ENCODE assay signal across 8 cellular contexts in genomic region chr2:200305797-200306718, GRCh38. TPM values are rescaled to one million over a fixed set of nuclear protein-coding genes. Genes with fewer than 3 reads are reported as not detected.
A peak's percentile ranks its signal among the peaks of the same experiment; 100 is the strongest.
DNase-seq lines count a peak whose midpoint lies in the region; ATAC-seq and TF ChIP-seq lines count a peak whose summit lies in the region.

A gene with protein sequence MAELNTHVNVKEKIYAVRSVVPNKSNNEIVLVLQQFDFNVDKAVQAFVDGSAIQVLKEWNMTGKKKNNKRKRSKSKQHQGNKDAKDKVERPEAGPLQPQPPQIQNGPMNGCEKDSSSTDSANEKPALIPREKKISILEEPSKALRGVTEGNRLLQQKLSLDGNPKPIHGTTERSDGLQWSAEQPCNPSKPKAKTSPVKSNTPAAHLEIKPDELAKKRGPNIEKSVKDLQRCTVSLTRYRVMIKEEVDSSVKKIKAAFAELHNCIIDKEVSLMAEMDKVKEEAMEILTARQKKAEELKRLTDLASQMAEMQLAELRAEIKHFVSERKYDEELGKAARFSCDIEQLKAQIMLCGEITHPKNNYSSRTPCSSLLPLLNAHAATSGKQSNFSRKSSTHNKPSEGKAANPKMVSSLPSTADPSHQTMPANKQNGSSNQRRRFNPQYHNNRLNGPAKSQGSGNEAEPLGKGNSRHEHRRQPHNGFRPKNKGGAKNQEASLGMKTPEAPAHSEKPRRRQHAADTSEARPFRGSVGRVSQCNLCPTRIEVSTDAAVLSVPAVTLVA (plus strand): TSS chr2:200306693. CDS start chr2:200389245, 82,552 bp downstream.

- H3K9me3 ChIP-seq in esophagus squamous epithelium (no peaks in the 10 kb centered on the region), muscle layer of colon (ENCODE audit: low read length) (no peaks in the 10 kb centered on the region)

- H3K36me3 ChIP-seq in esophagus squamous epithelium: no peaks in the 10 kb centered on the region
- H3K36me3 ChIP-seq in muscle layer of colon (ENCODE audit: insufficient read depth, low read length): no peaks in the 10 kb centered on the region

- H3K27ac ChIP-seq in esophagus squamous epithelium (peak within 1 kb of the TSS; percentile 91 to 97 (median 94)), muscle layer of colon (ENCODE audit: low read depth, low read length) (peak within 1 kb of the TSS; percentile 79)

- peak within 1 kb of the TSS; percentile 78 for H3K27ac Mint-ChIP-seq in stimulated activated naive B cell treated with anti-CD40 and anti-IgM and Interleukin-4, amounts not matched to agents 10 μg/mL and 1 μg/mL and 100 μg/mL, for 72 hours

- H3K9ac ChIP-seq in muscle layer of colon (ENCODE audit: low read length): peak within 1 kb of the TSS; percentile 69

- peaks cover 32 to 33% of the 10 kb centered on the region in 2 donors for H3K27me3 Mint-ChIP-seq in stimulated activated naive B cell treated with anti-CD40 and anti-IgM and Interleukin-4, amounts not matched to agents 10 μg/mL and 1 μg/mL and 100 μg/mL, for 72 hours

- peaks cover 3 to 4% of the 10 kb centered on the region in 2 donors for H3K36me3 Mint-ChIP-seq in stimulated activated naive B cell treated with anti-CD40 and anti-IgM and Interleukin-4, amounts not matched to agents 10 μg/mL and 1 μg/mL and 100 μg/mL, for 72 hours

- H3K4me1 ChIP-seq in esophagus squamous epithelium (peaks cover 6 to 74% (median 16%) of the 10 kb centered on the region in 3 donors), muscle layer of colon (ENCODE audit: insufficient read depth, low read length) (peaks cover 17% of the 10 kb centered on the region)

- no peak for TF ChIP-seq CTCF in AG09309 (IDR thresholded peaks at IDR 0.05; ENCODE audit: control insufficient read depth, insufficient read depth, low read depth, low read length, missing control alignments)
- TF ChIP-seq CTCF in esophagus squamous epithelium (IDR thresholded peaks at IDR 0.05): peak in 4 of 6 experiments; percentile 5 to 40 (median 22)

- DNase-seq in AG09309 (ENCODE audit: low read depth) (no peak), activated T-helper 1 cell treated with Interleukin-2 at 50 U/mL for 16 hours (ENCODE audit: low read depth) (peak; percentile 28), esophagus squamous epithelium (lab: John Stamatoyannopoulos, UW) (peak; percentile 12)
- DNase-seq in stimulated activated naive B cell treated with anti-CD40 and anti-IgM and Interleukin-4, amounts not matched to agents 10 μg/mL and 1 μg/mL and 100 μg/mL, for 72 hours: peak; percentile 7

- H3K4me3 ChIP-seq in AG09309 (ENCODE audit: control insufficient read depth, low read depth, low read length): peak within 1 kb of the TSS; percentile 75
- peak within 1 kb of the TSS; percentile 64 to 99 (median 78) for H3K4me3 ChIP-seq in esophagus squamous epithelium
- H3K4me3 ChIP-seq in muscle layer of colon (ENCODE audit: low read depth in 1 of 2, low read length in 2 of 2): peak within 1 kb of the TSS; percentile 53 to 96

- ATAC-seq in GM19043 (IDR thresholded peaks at IDR 0.05; ENCODE audit: low read depth, unreplicated experiment) (peak; percentile 46), HG03280 (IDR thresholded peaks at IDR 0.05; ENCODE audit: unreplicated experiment) (peak; percentile 46)
- ATAC-seq in stimulated activated naive B cell treated with anti-CD40 and anti-IgM and Interleukin-4, amounts not matched to agents 10 μg/mL and 1 μg/mL and 100 μg/mL, for 72 hours (replicated peaks): peak; percentile 71 to 78

- H3K4me1 Mint-ChIP-seq in stimulated activated naive B cell treated with anti-CD40 and anti-IgM and Interleukin-4, amounts not matched to agents 10 μg/mL and 1 μg/mL and 100 μg/mL, for 72 hours: peaks cover 4 to 7% of the 10 kb centered on the region in 2 donors

- H3K4me3 Mint-ChIP-seq in stimulated activated naive B cell treated with anti-CD40 and anti-IgM and Interleukin-4, amounts not matched to agents 10 μg/mL and 1 μg/mL and 100 μg/mL, for 72 hours: peak within 1 kb of the TSS; percentile 88 to 89

- 0 to 1% methylated on average over 33 to 36 of the region's 47 CpGs for WGBS in esophagus squamous epithelium, 2 donors

- H3K9me3 Mint-ChIP-seq in stimulated activated naive B cell treated with anti-CD40 and anti-IgM and Interleukin-4, amounts not matched to agents 10 μg/mL and 1 μg/mL and 100 μg/mL, for 72 hours: no peaks in the 10 kb centered on the region

- H3K27me3 ChIP-seq in esophagus squamous epithelium: no peaks in the 10 kb centered on the region
- no peaks in the 10 kb centered on the region for H3K27me3 ChIP-seq in muscle layer of colon (ENCODE audit: control insufficient read depth in 1 of 2, insufficient read depth in 2 of 2, low read length in 2 of 2)

- peak in 2 of 4 donors; percentile 11 to 64 for TF ChIP-seq POLR2A in esophagus squamous epithelium (IDR thresholded peaks at IDR 0.05)

- intact Hi-C loops in esophagus squamous epithelium (cut with DNase I): no loop called here

TF ChIP-seq in PFSK-1, 5 proteins besides CTCF, POLR2A, EP300 and RAD21:
- TF ChIP-seq SIN3A (IDR thresholded peaks at IDR 0.05; ENCODE audit: borderline replicate concordance, insufficient read depth, low read length) (0 out of 2 replicates have a peak, but pooled peaks have one; percentile 51), FOXP2 (optimal IDR thresholded peaks at IDR 0.05; ENCODE audit: borderline replicate concordance, extremely low read depth, extremely low read length, insufficient read depth) (peak; percentile 44), POLR2AphosphoS5 (IDR thresholded peaks at IDR 0.05; ENCODE audit: low read depth, low read length) (peak; percentile 70; the same call in 1 of the 2 replicates), TAF1 (IDR thresholded peaks at IDR 0.05; ENCODE audit: borderline replicate concordance, insufficient read depth, low read length) (peak; percentile 33; the same call in 1 of the 2 replicates)
- TF ChIP-seq, protein P1, sequence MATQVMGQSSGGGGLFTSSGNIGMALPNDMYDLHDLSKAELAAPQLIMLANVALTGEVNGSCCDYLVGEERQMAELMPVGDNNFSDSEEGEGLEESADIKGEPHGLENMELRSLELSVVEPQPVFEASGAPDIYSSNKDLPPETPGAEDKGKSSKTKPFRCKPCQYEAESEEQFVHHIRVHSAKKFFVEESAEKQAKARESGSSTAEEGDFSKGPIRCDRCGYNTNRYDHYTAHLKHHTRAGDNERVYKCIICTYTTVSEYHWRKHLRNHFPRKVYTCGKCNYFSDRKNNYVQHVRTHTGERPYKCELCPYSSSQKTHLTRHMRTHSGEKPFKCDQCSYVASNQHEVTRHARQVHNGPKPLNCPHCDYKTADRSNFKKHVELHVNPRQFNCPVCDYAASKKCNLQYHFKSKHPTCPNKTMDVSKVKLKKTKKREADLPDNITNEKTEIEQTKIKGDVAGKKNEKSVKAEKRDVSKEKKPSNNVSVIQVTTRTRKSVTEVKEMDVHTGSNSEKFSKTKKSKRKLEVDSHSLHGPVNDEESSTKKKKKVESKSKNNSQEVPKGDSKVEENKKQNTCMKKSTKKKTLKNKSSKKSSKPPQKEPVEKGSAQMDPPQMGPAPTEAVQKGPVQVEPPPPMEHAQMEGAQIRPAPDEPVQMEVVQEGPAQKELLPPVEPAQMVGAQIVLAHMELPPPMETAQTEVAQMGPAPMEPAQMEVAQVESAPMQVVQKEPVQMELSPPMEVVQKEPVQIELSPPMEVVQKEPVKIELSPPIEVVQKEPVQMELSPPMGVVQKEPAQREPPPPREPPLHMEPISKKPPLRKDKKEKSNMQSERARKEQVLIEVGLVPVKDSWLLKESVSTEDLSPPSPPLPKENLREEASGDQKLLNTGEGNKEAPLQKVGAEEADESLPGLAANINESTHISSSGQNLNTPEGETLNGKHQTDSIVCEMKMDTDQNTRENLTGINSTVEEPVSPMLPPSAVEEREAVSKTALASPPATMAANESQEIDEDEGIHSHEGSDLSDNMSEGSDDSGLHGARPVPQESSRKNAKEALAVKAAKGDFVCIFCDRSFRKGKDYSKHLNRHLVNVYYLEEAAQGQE (IDR thresholded peaks at IDR 0.05; ENCODE audit: insufficient read depth in 1 of 2, low read depth in 2 of 2, low read length in 2 of 2): 0 out of 4 replicates have a peak, but pooled peaks of 1 of the 2 experiments have one; percentile 3
TF ChIP-seq in PFSK-1: peak in this region for 5.

RNA-seq across cellular contexts. Expression of the gene that starts here (rescaled TPM):
- polyA plus RNA-seq in PFSK-1 (2012; ENCODE audit: insufficient read length, low read depth): 58.2 TPM
- 10 to 100 TPM; 53.2 to 91.9 (median 68.3) TPM for total RNA-seq in esophagus squamous epithelium
